9 cellular contexts compared by ENCODE assay signal in genomic region chr11:27362032-27362431, GRCh38. TPM values are rescaled to one million over a fixed set of nuclear protein-coding genes. Genes with fewer than 3 reads are reported as not detected.
DNase-seq lines count a peak whose midpoint lies in the region; ATAC-seq lines count a peak whose summit lies in the region.
"Had no signal": no experiment of that assay in that cellular context is flagged by ENCODE, and none has a peak within 500 bp of the region (broad histone marks: within the 10 kb centered on the region; RNA-seq: fewer than 3 reads in every experiment).

No MANE protein-coding gene starts in this region.

- no peaks in the 10 kb centered on the region for H3K27me3 Mint-ChIP-seq in CD4-positive, CD25-positive, alpha-beta regulatory T cell
- H3K27me3 Mint-ChIP-seq in activated naive CD8-positive, alpha-beta T cell: no peaks in the 10 kb centered on the region

- peak overlapping the region; percentile 32 for H4K91ac ChIP-seq in mesenchymal stem cell (ENCODE audit: low read length)

- no peak overlapping the region for H2BK120ac ChIP-seq in mesenchymal stem cell (ENCODE audit: low read depth, low read length)

- no peak overlapping the region for H2AFZ ChIP-seq in mesenchymal stem cell (ENCODE audit: low read depth, low read length)

- no peak overlapping the region for H3K23ac ChIP-seq in mesenchymal stem cell (ENCODE audit: low read length in 2 of 2)

- no peaks in the 10 kb centered on the region for H3K36me3 Mint-ChIP-seq in CD4-positive, CD25-positive, alpha-beta regulatory T cell
- peaks cover 2% of the 10 kb centered on the region for H3K36me3 Mint-ChIP-seq in activated naive CD8-positive, alpha-beta T cell

- no peak overlapping the region for H2BK5ac ChIP-seq in mesenchymal stem cell (ENCODE audit: low read depth, low read length, poor library complexity, severe bottlenecking)

- ATAC-seq in CD4-positive, CD25-positive, alpha-beta regulatory T cell (ENCODE audit: low read depth in 2 of 2): no peak
- ATAC-seq in HG02885 (IDR thresholded peaks at IDR 0.05; ENCODE audit: poor library complexity, unreplicated experiment): no peak
- ATAC-seq in HG03378 (IDR thresholded peaks at IDR 0.05; ENCODE audit: unreplicated experiment): no peak

- H3K4me1 ChIP-seq in CD4-positive, CD25-positive, alpha-beta regulatory T cell (ENCODE audit: control insufficient read depth, insufficient read depth, low read length, poor library complexity, severe bottlenecking): peaks cover 17% of the 10 kb centered on the region
- H3K4me1 ChIP-seq in HUES64 (ENCODE audit: insufficient read depth, low read length) (peaks cover 17% of the 10 kb centered on the region), mesenchymal stem cell (ENCODE audit: control insufficient read depth, insufficient read depth, low read depth, low read length) (no peaks in the 10 kb centered on the region)

- peak overlapping the region; percentile 77; the same call in 1 of the 2 replicates for H3K9ac ChIP-seq in HUES64 (ENCODE audit: low read depth, low read length)
- H3K9ac ChIP-seq in mesenchymal stem cell (ENCODE audit: low read length): peak overlapping the region; percentile 92

- H3K79me1 ChIP-seq in mesenchymal stem cell (replicated peaks; ENCODE audit: low read length, poor library complexity, severe bottlenecking): peaks cover 14% of the 10 kb centered on the region

- H2AK5ac ChIP-seq in mesenchymal stem cell (ENCODE audit: low read length, severe bottlenecking): no peak overlapping the region

- H3K36me3 ChIP-seq in CD4-positive, CD25-positive, alpha-beta regulatory T cell (ENCODE audit: control insufficient read depth, insufficient read depth, low read length): no peaks in the 10 kb centered on the region
- 0 out of 2 replicates have a peak, but pooled peaks cover under 1% of the 10 kb centered on the region for H3K36me3 ChIP-seq in HUES64 (ENCODE audit: insufficient read depth, low read length)
- H3K36me3 ChIP-seq in mesenchymal stem cell (ENCODE audit: control insufficient read depth in 1 of 2, insufficient read depth in 2 of 2, low read depth in 1 of 2, low read length in 2 of 2): no peaks in the 10 kb centered on the region

- H3K18ac ChIP-seq in mesenchymal stem cell (ENCODE audit: low read depth in 1 of 2, low read length in 2 of 2): no peak overlapping the region

- H3K4me2 ChIP-seq in mesenchymal stem cell (ENCODE audit: low read length, poor library complexity, severe bottlenecking): no peak overlapping the region

- H3K27ac ChIP-seq in CD4-positive, CD25-positive, alpha-beta regulatory T cell (ENCODE audit: insufficient read depth, low read length, poor library complexity, severe bottlenecking): no peak overlapping the region
- H3K27ac ChIP-seq in HUES64 (ENCODE audit: low read depth, low read length): no peak overlapping the region
- H3K27ac ChIP-seq in mesenchymal stem cell (ENCODE audit: low read length, poor library complexity, severe bottlenecking): no peak overlapping the region

- peak overlapping the region in 1 of 3 donors; percentile 91 for H3K27ac Mint-ChIP-seq in CD4-positive, CD25-positive, alpha-beta regulatory T cell
- H3K27ac Mint-ChIP-seq in activated naive CD8-positive, alpha-beta T cell: no peak overlapping the region

- H3K9me3 Mint-ChIP-seq in CD4-positive, CD25-positive, alpha-beta regulatory T cell: peaks cover 0 to 1% (median 0%) of the 10 kb centered on the region in 7 donors
- no peaks in the 10 kb centered on the region for H3K9me3 Mint-ChIP-seq in activated naive CD8-positive, alpha-beta T cell (ENCODE audit: low read depth)

- H3K27me3 ChIP-seq in CD4-positive, CD25-positive, alpha-beta regulatory T cell (ENCODE audit: control insufficient read depth, insufficient read depth, low read length): no peaks in the 10 kb centered on the region
- H3K27me3 ChIP-seq in HUES64 (ENCODE audit: insufficient read depth, low read length) (no peaks in the 10 kb centered on the region), mesenchymal stem cell (ENCODE audit: control insufficient read depth in 1 of 2, insufficient read depth in 1 of 2, low read length in 2 of 2) (no peaks in the 10 kb centered on the region)

- H4K8ac ChIP-seq in mesenchymal stem cell (ENCODE audit: low read length): no peak overlapping the region

- H3K4ac ChIP-seq in mesenchymal stem cell (ENCODE audit: low read depth in 1 of 2, low read length in 2 of 2): no peak overlapping the region

- no peak overlapping the region for H2BK12ac ChIP-seq in mesenchymal stem cell (ENCODE audit: low read length in 2 of 2)

- H3K14ac ChIP-seq in mesenchymal stem cell (ENCODE audit: low read length in 2 of 2): no peak overlapping the region

- H3K4me3 ChIP-seq in CD4-positive, CD25-positive, alpha-beta regulatory T cell (ENCODE audit: low read depth, low read length): peak overlapping the region; percentile 73
- H3K4me3 ChIP-seq in HUES64 (ENCODE audit: low read length): peak overlapping the region; percentile 82
- peak overlapping the region in 1 of 2 experiments; percentile 92 for H3K4me3 ChIP-seq in mesenchymal stem cell (ENCODE audit: insufficient read depth in 1 of 2, low read depth in 1 of 2, low read length in 2 of 2)

- 86% methylated on average over 3 of the region's 3 CpGs for WGBS in HUES64
- 54% methylated on average over 3 of the region's 3 CpGs for WGBS in mesenchymal stem cell

- DNase-seq in CD4-positive, CD25-positive, alpha-beta regulatory T cell: no peak
- DNase-seq in mesenchymal stem cell: no peak
- DNase-seq in HuH-7.5 (ENCODE audit: low spot score): no peak
- no peak for DNase-seq in NCI-H128 (lab: John Stamatoyannopoulos, UW; ENCODE audit: unreplicated experiment)
- DNase-seq: MV-4-11 had no signal

- H3K4me3 Mint-ChIP-seq in CD4-positive, CD25-positive, alpha-beta regulatory T cell: peak overlapping the region; percentile 85 to 96 (median 92)
- peak overlapping the region; percentile 94 for H3K4me3 Mint-ChIP-seq in activated naive CD8-positive, alpha-beta T cell

- H3K4me1 Mint-ChIP-seq in CD4-positive, CD25-positive, alpha-beta regulatory T cell: peaks cover 15 to 57% (median 42%) of the 10 kb centered on the region in 4 donors
- peaks cover 26% of the 10 kb centered on the region for H3K4me1 Mint-ChIP-seq in activated naive CD8-positive, alpha-beta T cell (ENCODE audit: low read depth)

- no peaks in the 10 kb centered on the region for H3K9me3 ChIP-seq in CD4-positive, CD25-positive, alpha-beta regulatory T cell (ENCODE audit: control insufficient read depth in 2 of 2, low read length in 2 of 2)
- H3K9me3 ChIP-seq in HUES64 (ENCODE audit: insufficient read depth, low read depth, low read length) (no peaks in the 10 kb centered on the region), mesenchymal stem cell (ENCODE audit: control insufficient read depth, low read length) (no peaks in the 10 kb centered on the region)

- no peak overlapping the region for H2BK15ac ChIP-seq in mesenchymal stem cell (ENCODE audit: low read depth, poor library complexity, severe bottlenecking)

RNA-seq across cellular contexts. Expression of gene CCDC34, which starts 1.0 kb away (rescaled TPM):
- 2.0 TPM for total RNA-seq in CD4-positive, CD25-positive, alpha-beta regulatory T cell
- 1 to 10 TPM; 1.3 to 3.1 (median 2.3) TPM for polyA plus RNA-seq in CD4-positive, CD25-positive, alpha-beta regulatory T cell
- 21.0 TPM for polyA plus RNA-seq in HUES64 (2013, experiment 1 of 2)
- polyA plus RNA-seq in HUES64 (2013, experiment 2 of 2): 20.9 TPM
- 10.2 TPM for polyA plus RNA-seq in mesenchymal stem cell (2013, experiment 1 of 2)
- polyA plus RNA-seq in mesenchymal stem cell (2013, experiment 2 of 2): 11.4 TPM
